11 cellular contexts compared by ENCODE assay signal in genomic region chr18:63741769-63742168, GRCh38. TPM values are rescaled to one million over a fixed set of nuclear protein-coding genes. Genes with fewer than 3 reads are reported as not detected.
DNase-seq lines count a peak whose midpoint lies in the region; ATAC-seq lines count a peak whose summit lies in the region.
"Had no signal": no experiment of that assay in that cellular context is flagged by ENCODE, and none has a peak within 500 bp of the region (broad histone marks: within the 10 kb centered on the region; RNA-seq: fewer than 3 reads in every experiment).

No MANE protein-coding gene starts in this region.

- no peak for ATAC-seq in GM18868 (IDR thresholded peaks at IDR 0.05; ENCODE audit: unreplicated experiment)
- no peak for ATAC-seq in GM18519 (IDR thresholded peaks at IDR 0.05; ENCODE audit: low FRiP score, unreplicated experiment)
- ATAC-seq in left colon, result no peak
- ATAC-seq: right cardiac atrium had no signal

- intact Hi-C loops in left colon (cut with DNase I, micrococcal nuclease), result no loop called here

- DNase-seq in AG20443 (ENCODE audit: low spot score), result peak; percentile 53
- DNase-seq in HT1080 (ENCODE audit: low read depth), result peak; percentile 47
- peak; percentile 33 for DNase-seq in amniotic epithelial cell (ENCODE audit: low read depth)
- DNase-seq in left kidney (ENCODE audit: low read depth, low spot score), result peak; percentile 25
- no peak for DNase-seq in NCI-H2107 treated with DMSO at 0.1 percent for 48 hours (lab: John Stamatoyannopoulos, UW; ENCODE audit: unreplicated experiment)
- no peak for DNase-seq in left colon
- DNase-seq: GF-D8, NCI-H187, right cardiac atrium had no signal

RNA-seq across cellular contexts. Expression of gene SERPINB7, which starts 33.4 kb away (rescaled TPM):
- 50.9 and 71.5 TPM in 2 replicates for total RNA-seq in HT1080 (2014; rRNA removed; shearing (Covaris generic))
- 34.1 and 45.2 TPM in 2 replicates for polyA plus RNA-seq in HT1080 (2015; cell fraction: cytosol; rRNA removed)
- 56.3 and 70.3 TPM in 2 replicates for polyA plus RNA-seq in HT1080 (2015; cell fraction: nucleus; rRNA removed)
- total RNA-seq in left colon, result under 1 TPM in 1 of 2 donors, not detected in 1; 0.22 TPM
- total RNA-seq: right cardiac atrium had no signal
- polyA plus RNA-seq: right cardiac atrium had no signal

RNA-seq across cellular contexts. Expression of gene SERPINB11, which starts 39.0 kb away (rescaled TPM):
- not detected in 2 replicates for total RNA-seq in HT1080 (2014; rRNA removed; shearing (Covaris generic))
- not detected in 2 replicates for polyA plus RNA-seq in HT1080 (2015; cell fraction: cytosol; rRNA removed)
- not detected in 2 replicates for polyA plus RNA-seq in HT1080 (2015; cell fraction: nucleus; rRNA removed)
- not detected for total RNA-seq in left colon
- total RNA-seq: right cardiac atrium had no signal
- polyA plus RNA-seq: right cardiac atrium had no signal

Comparison
In these comparisons a context has a peak if more than half of its experiments do, and no peak if none do; other contexts are left out.
1. DNase-seq: peak in AG20443 (single experiment), HT1080 (single experiment), amniotic epithelial cell (single experiment) and left kidney (single experiment); none in NCI-H2107 treated with DMSO at 0.1 percent for 48 hours (single experiment) and left colon (0 of 2).
2. RNA of gene SERPINB7, which starts 33.4 kb away (total RNA-seq): 50.9 to 71.5 TPM in HT1080; 0.22 TPM in left colon; every median in the first group is over 10 times any median in the second.